Comparison of ENCODE assay signal across 9 cellular contexts in genomic region chr11:8090756-8091155, GRCh38. TPM values are rescaled to one million over a fixed set of nuclear protein-coding genes. Genes with fewer than 3 reads are reported as not detected.
A peak's percentile ranks its signal among the peaks of the same experiment; 100 is the strongest.
DNase-seq lines count a peak whose midpoint lies in the region; ATAC-seq, FAIRE-seq and TF ChIP-seq lines count a peak whose summit lies in the region.
"Had no signal": no experiment of that assay in that cellular context is flagged by ENCODE, and none has a peak within 500 bp of the region (broad histone marks: within the 10 kb centered on the region; RNA-seq: fewer than 3 reads in every experiment).

No MANE protein-coding gene starts in this region.

- H3K4me1 Mint-ChIP-seq in endodermal cell = peaks cover 14% of the 10 kb centered on the region

- DNase-seq in SIG-M5 treated with dmso at 0.1 percent for 504 hours (lab: John Stamatoyannopoulos, UW; ENCODE audit: unreplicated experiment) (peak; percentile 32), SIG-M5 (lab: John Stamatoyannopoulos, UW) (no peak), NCI-H460 (ENCODE audit: extremely low read depth, low read depth) (peak; percentile 11), endodermal cell (peak; percentile 94), psoas muscle (no peak), small intestine (no peak)

- H3K4me1 ChIP-seq in endodermal cell (ENCODE audit: control insufficient read depth, insufficient read depth, low read length) (no peaks in the 10 kb centered on the region), psoas muscle (no peaks in the 10 kb centered on the region), small intestine (ENCODE audit: control insufficient read depth in 2 of 2, insufficient read depth in 1 of 2, low read depth in 1 of 2, low read length in 1 of 2) (peaks cover 0 to 5% of the 10 kb centered on the region in 2 donors)

- no peak overlapping the region for H3K27ac Mint-ChIP-seq in endodermal cell

- H3K4me3 Mint-ChIP-seq in endodermal cell = no peak overlapping the region

- WGBS in endodermal cell (ENCODE audit: insufficient coverage in 1 of 2, insufficient read length in 1 of 2), 2 experiments = 54 to 60% methylated on average over 5 of the region's 5 CpGs
- WGBS in psoas muscle, 3 donors = 57 to 70% (median 60%) methylated on average over 5 of the region's 5 CpGs
- WGBS in small intestine, 3 donors = 61 to 78% (median 63%) methylated on average over 5 of the region's 5 CpGs

- H3K36me3 Mint-ChIP-seq in endodermal cell (ENCODE audit: low read depth) = peaks cover 6% of the 10 kb centered on the region

- peak; percentile 87 for TF ChIP-seq CTCF in endodermal cell (conservative IDR thresholded peaks at IDR 0.05)
- peak; percentile 46 for TF ChIP-seq CTCF in psoas muscle (IDR thresholded peaks at IDR 0.05)

- H3K4me3 ChIP-seq in endodermal cell (ENCODE audit: low read length) = no peak overlapping the region
- no peak overlapping the region for H3K4me3 ChIP-seq in psoas muscle
- H3K4me3 ChIP-seq in small intestine (ENCODE audit: low read depth in 1 of 2, low read length in 2 of 2) = no peak overlapping the region

- no peak for FAIRE-seq in small intestine (lab: Jason Lieb, UNC)

- no peaks in the 10 kb centered on the region for H3K27me3 ChIP-seq in endodermal cell (ENCODE audit: control insufficient read depth, insufficient read depth, low read length, poor library complexity, severe bottlenecking)
- H3K27me3 ChIP-seq in psoas muscle (ENCODE audit: insufficient read depth in 3 of 3, low read length in 2 of 3) = no peaks in the 10 kb centered on the region
- no peaks in the 10 kb centered on the region for H3K27me3 ChIP-seq in small intestine (ENCODE audit: control insufficient read depth in 2 of 2, insufficient read depth in 2 of 2, low read length in 2 of 2)
- H3K27me3 ChIP-seq: neutrophil had no signal

- no peak overlapping the region for H3K9ac ChIP-seq in endodermal cell (ENCODE audit: extremely low read depth, low read length, poor library complexity, severe bottlenecking)

- H3K27me3 Mint-ChIP-seq in endodermal cell (ENCODE audit: insufficient read depth) = no peaks in the 10 kb centered on the region

- ATAC-seq in psoas muscle (peak in 1 of 4 donors; percentile 27), HG03097 (IDR thresholded peaks at IDR 0.05; ENCODE audit: low FRiP score, unreplicated experiment) (no peak), HG03520 (IDR thresholded peaks at IDR 0.05; ENCODE audit: unreplicated experiment) (no peak)

- H3K27ac ChIP-seq in endodermal cell (ENCODE audit: low read depth, low read length) (no peak overlapping the region), psoas muscle (no peak overlapping the region), small intestine (ENCODE audit: low read depth in 1 of 2, low read length in 1 of 2) (peak overlapping the region in 1 of 2 donors; percentile 13)
- H3K27ac ChIP-seq: neutrophil had no signal

- peaks cover 3% of the 10 kb centered on the region for H3K36me3 ChIP-seq in endodermal cell (ENCODE audit: control insufficient read depth, insufficient read depth, low read length)
- no peaks in the 10 kb centered on the region for H3K36me3 ChIP-seq in psoas muscle (ENCODE audit: insufficient read depth in 1 of 2, low read depth in 1 of 2)
- no peaks in the 10 kb centered on the region for H3K36me3 ChIP-seq in small intestine (ENCODE audit: control insufficient read depth in 2 of 2, insufficient read depth in 2 of 2, low read length in 2 of 2)
- H3K36me3 ChIP-seq: neutrophil had no signal

- H3K9me3 ChIP-seq in endodermal cell (ENCODE audit: control insufficient read depth, low read length) = no peaks in the 10 kb centered on the region
- H3K9me3 ChIP-seq in psoas muscle = no peaks in the 10 kb centered on the region
- no peaks in the 10 kb centered on the region for H3K9me3 ChIP-seq in small intestine (ENCODE audit: control insufficient read depth, low read depth)
- H3K9me3 ChIP-seq: neutrophil had no signal

- intact Hi-C loops in psoas muscle (cut with DNase I) = loop anchor here in 1 of 2 donors (5.0 kb wide), 2 partner anchors 58 to 83 kb away; no protein-coding TSS in a partner anchor

- H3K9me3 Mint-ChIP-seq in endodermal cell = no peaks in the 10 kb centered on the region

RNA-seq across cellular contexts. Expression of gene TUB, which starts 9.7 kb away (rescaled TPM):
- total RNA-seq in NCI-H460 (2014; rRNA removed; shearing (Covaris generic)) = 5.0 and 5.7 TPM in 2 replicates
- 32.4 and 40.0 TPM in 2 replicates for polyA plus RNA-seq in NCI-H460 (2014; cell fraction: nucleus; rRNA removed)
- total RNA-seq in endodermal cell = 10 to 100 TPM; 15.8 to 29.9 TPM
- 21.7 TPM for polyA plus RNA-seq in endodermal cell (2013, experiment 1 of 2)
- polyA plus RNA-seq in endodermal cell (2013, experiment 2 of 2) = 20.4 TPM
- total RNA-seq in psoas muscle = 1 to 10 TPM in 3 of 4 donors, under 1 TPM in 1; 0.91 to 4.6 (median 1.3) TPM
- under 1 TPM; 0.25 to 0.51 (median 0.39) TPM for polyA plus RNA-seq in psoas muscle
- polyA plus RNA-seq in small intestine = 1 to 10 TPM in 1 of 3 donors, under 1 TPM in 1, not detected in 1; 0.54 to 3.5 TPM

Comparison
In these comparisons a context has a peak if more than half of its experiments do, and no peak if none do; other contexts are left out.
1. DNase-seq: peak in SIG-M5 treated with dmso at 0.1 percent for 504 hours (single experiment), NCI-H460 (single experiment) and endodermal cell (single experiment); none in SIG-M5 (single experiment), psoas muscle (0 of 2) and small intestine (single experiment).